ENCODE assay signal across 1 cellular context in genomic region chr15:50718700-50719125, GRCh38.
TF ChIP-seq lines count a peak whose summit lies in the region.

No MANE protein-coding gene starts in this region.

TF ChIP-seq in HepG2, 621 proteins besides CTCF, POLR2A, EP300 and RAD21 (continued from another document and continues in another):
- TF ChIP-seq ZBTB49 (CRISPR knock-in tag; IDR thresholded peaks at IDR 0.05; ENCODE audit: borderline replicate concordance): no peak
- no peak for TF ChIP-seq ARNT (IDR thresholded peaks at IDR 0.05)
- TF ChIP-seq ZNF160 (CRISPR knock-in tag; IDR thresholded peaks at IDR 0.05): no peak
- no peak for TF ChIP-seq ZNF318 (CRISPR knock-in tag; IDR thresholded peaks at IDR 0.05)
- no peak for TF ChIP-seq ZNF235 (CRISPR knock-in tag; IDR thresholded peaks at IDR 0.05; ENCODE audit: borderline replicate concordance)
- TF ChIP-seq RBFOX2 (IDR thresholded peaks at IDR 0.05; ENCODE audit: low read depth, low read length): no peak
- TF ChIP-seq MYC (CRISPR knock-in tag; IDR thresholded peaks at IDR 0.05; ENCODE audit: borderline replicate concordance): no peak
- no peak for TF ChIP-seq ZNF234 (CRISPR knock-in tag; conservative IDR thresholded peaks at IDR 0.05)
- TF ChIP-seq IKZF5 (CRISPR knock-in tag; IDR thresholded peaks at IDR 0.05): peak; percentile 77; the same call in 1 of the 2 replicates
- TF ChIP-seq ZNF562 (CRISPR knock-in tag; IDR thresholded peaks at IDR 0.05; ENCODE audit: borderline replicate concordance): no peak
- TF ChIP-seq ZIK1 (CRISPR knock-in tag; IDR thresholded peaks at IDR 0.05; ENCODE audit: borderline replicate concordance, low read depth): no peak
- no peak for TF ChIP-seq ZSCAN22 (CRISPR knock-in tag; IDR thresholded peaks at IDR 0.05)
- TF ChIP-seq ERF (CRISPR knock-in tag; IDR thresholded peaks at IDR 0.05): peak; percentile 82
- TF ChIP-seq, protein P1, sequence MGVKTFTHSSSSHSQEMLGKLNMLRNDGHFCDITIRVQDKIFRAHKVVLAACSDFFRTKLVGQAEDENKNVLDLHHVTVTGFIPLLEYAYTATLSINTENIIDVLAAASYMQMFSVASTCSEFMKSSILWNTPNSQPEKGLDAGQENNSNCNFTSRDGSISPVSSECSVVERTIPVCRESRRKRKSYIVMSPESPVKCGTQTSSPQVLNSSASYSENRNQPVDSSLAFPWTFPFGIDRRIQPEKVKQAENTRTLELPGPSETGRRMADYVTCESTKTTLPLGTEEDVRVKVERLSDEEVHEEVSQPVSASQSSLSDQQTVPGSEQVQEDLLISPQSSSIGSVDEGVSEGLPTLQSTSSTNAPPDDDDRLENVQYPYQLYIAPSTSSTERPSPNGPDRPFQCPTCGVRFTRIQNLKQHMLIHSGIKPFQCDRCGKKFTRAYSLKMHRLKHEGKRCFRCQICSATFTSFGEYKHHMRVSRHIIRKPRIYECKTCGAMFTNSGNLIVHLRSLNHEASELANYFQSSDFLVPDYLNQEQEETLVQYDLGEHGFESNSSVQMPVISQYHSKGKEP (CRISPR knock-in tag; IDR thresholded peaks at IDR 0.05): no peak
- TF ChIP-seq BRCA1 (CRISPR knock-in tag; IDR thresholded peaks at IDR 0.05): peak; percentile 66
- no peak for TF ChIP-seq ZBTB37 (CRISPR knock-in tag; IDR thresholded peaks at IDR 0.05)
- TF ChIP-seq ZNF136 (CRISPR knock-in tag; IDR thresholded peaks at IDR 0.05; ENCODE audit: low read depth): no peak
- TF ChIP-seq POLR2AphosphoS5 (IDR thresholded peaks at IDR 0.05; ENCODE audit: low read depth, low read length): no peak
- TF ChIP-seq USF2 (IDR thresholded peaks at IDR 0.05; ENCODE audit: low read depth, low read length): peak; percentile 70
- TF ChIP-seq USF2 (CRISPR knock-in tag; IDR thresholded peaks at IDR 0.05; ENCODE audit: borderline replicate concordance): peak; percentile 83; the same call in 1 of the 2 replicates
- peak; percentile 66; the same call in 1 of the 2 replicates for TF ChIP-seq ZNF878 (CRISPR knock-in tag; IDR thresholded peaks at IDR 0.05)
- no peak; the same call in 1 of the 2 replicates for TF ChIP-seq GMEB1 (CRISPR knock-in tag; IDR thresholded peaks at IDR 0.05; ENCODE audit: borderline replicate concordance)
- no peak for TF ChIP-seq ZNF709 (CRISPR knock-in tag; IDR thresholded peaks at IDR 0.05)
- TF ChIP-seq ARID5B (CRISPR knock-in tag; IDR thresholded peaks at IDR 0.05): peak; percentile 96
- TF ChIP-seq BRF2 (CRISPR knock-in tag; IDR thresholded peaks at IDR 0.05): no peak
- TF ChIP-seq ZMYM2 (CRISPR knock-in tag; IDR thresholded peaks at IDR 0.05): no peak
- peak in 1 of 2 experiments; percentile 94; a peak in 2 of 4 replicates for TF ChIP-seq KLF16 (CRISPR knock-in tag; IDR thresholded peaks at IDR 0.05)
- TF ChIP-seq EHMT2 (IDR thresholded peaks at IDR 0.05; ENCODE audit: borderline replicate concordance, low read depth, low read length): peak; percentile 56; the same call in 1 of the 2 replicates
- TF ChIP-seq RFX1 (IDR thresholded peaks at IDR 0.05): no peak
